In genomic region chr2:108968619-108969018, GRCh38 we compare ENCODE assay signal across 15 cellular contexts. TPM values are rescaled to one million over a fixed set of nuclear protein-coding genes. Genes with fewer than 3 reads are reported as not detected.
DNase-seq lines count a peak whose midpoint lies in the region; ATAC-seq and TF ChIP-seq lines count a peak whose summit lies in the region.
"Had no signal": no experiment of that assay in that cellular context is flagged by ENCODE, and none has a peak within 500 bp of the region (broad histone marks: within the 10 kb centered on the region; RNA-seq: fewer than 3 reads in every experiment).

No MANE protein-coding gene starts in this region.

- no peak overlapping the region for H3K4me3 ChIP-seq in upper lobe of right lung
- H3K4me3 ChIP-seq in esophagus muscularis mucosa, result no peak overlapping the region
- H3K4me3 ChIP-seq: adrenal gland, HAP-1, lung had no signal

- no peaks in the 10 kb centered on the region for H3K36me3 Mint-ChIP-seq in activated naive CD4-positive, alpha-beta T cell treated with anti-CD3 and anti-CD28 coated beads, Interleukin-2, amount 50 U/mL, for 72 hours
- H3K36me3 Mint-ChIP-seq in T-cell, result peaks cover 4% of the 10 kb centered on the region

- peak; percentile 42 to 44 for ATAC-seq in activated naive CD4-positive, alpha-beta T cell treated with anti-CD3 and anti-CD28 coated beads, Interleukin-2, amount 50 U/mL, for 72 hours
- no peak for ATAC-seq in T-cell (replicated peaks in 1 of 4)
- ATAC-seq in upper lobe of right lung, result peak; percentile 67
- no peak for ATAC-seq in HG03175 (IDR thresholded peaks at IDR 0.05; ENCODE audit: unreplicated experiment)
- ATAC-seq in GM18907 (IDR thresholded peaks at IDR 0.05; ENCODE audit: unreplicated experiment), result no peak

- H3K27me3 ChIP-seq in upper lobe of right lung (no peaks in the 10 kb centered on the region), esophagus muscularis mucosa (peaks cover 0 to 4% (median 0%) of the 10 kb centered on the region in 4 donors)
- H3K27me3 ChIP-seq: adrenal gland had no signal

- intact Hi-C loops in upper lobe of right lung (cut with DNase I), result no loop called here
- intact Hi-C loops in esophagus muscularis mucosa (cut with DNase I), result no loop called here

- peaks cover 88 to 92% (median 90%) of the 10 kb centered on the region in 3 donors for H3K4me1 Mint-ChIP-seq in T-cell

- 66% methylated on average over 4 of the region's 4 CpGs for WGBS in esophagus muscularis mucosa

- no peaks in the 10 kb centered on the region for H3K4me1 ChIP-seq in upper lobe of right lung
- H3K4me1 ChIP-seq in esophagus muscularis mucosa, result no peaks in the 10 kb centered on the region
- H3K4me1 ChIP-seq: adrenal gland, HAP-1 had no signal

- TF ChIP-seq CTCF in upper lobe of right lung (IDR thresholded peaks at IDR 0.05), result no peak
- no peak for TF ChIP-seq CTCF in esophagus muscularis mucosa (IDR thresholded peaks at IDR 0.05)

- H3K36me3 ChIP-seq in upper lobe of right lung (no peaks in the 10 kb centered on the region), esophagus muscularis mucosa (no peaks in the 10 kb centered on the region)
- H3K36me3 ChIP-seq: adrenal gland, HAP-1 had no signal

- H3K9me3 Mint-ChIP-seq in activated naive CD4-positive, alpha-beta T cell treated with anti-CD3 and anti-CD28 coated beads, Interleukin-2, amount 50 U/mL, for 72 hours, result no peaks in the 10 kb centered on the region
- H3K9me3 Mint-ChIP-seq in T-cell, result no peaks in the 10 kb centered on the region

- H3K27me3 Mint-ChIP-seq in T-cell, result no peaks in the 10 kb centered on the region

- CTCF ChIA-PET in T-cell (lab: Charles Lee), result no interaction called here

- H3K27ac Mint-ChIP-seq in activated naive CD4-positive, alpha-beta T cell treated with anti-CD3 and anti-CD28 coated beads, Interleukin-2, amount 50 U/mL, for 72 hours, result no peak overlapping the region
- peak overlapping the region; percentile 36 to 93 for H3K27ac Mint-ChIP-seq in T-cell

- no peak for DNase-seq in activated naive CD4-positive, alpha-beta T cell treated with anti-CD3 and anti-CD28 coated beads, Interleukin-2, amount 50 U/mL, for 72 hours (ENCODE audit: low spot score in 2 of 2)
- no peak for DNase-seq in activated naive CD4-positive, alpha-beta T cell treated with Interleukin-2 at 50 U/mL for 16 hours
- DNase-seq in T-cell (no peak), islet precursor cell (peak; percentile 60), upper lobe of right lung (no peak), esophagus muscularis mucosa (ENCODE audit: extremely low spot score) (no peak)
- DNase-seq: adrenal gland, AML-193, NCI-H1694, occipital lobe had no signal

- POLR2A ChIA-PET in T-cell (lab: Charles Lee), result interaction anchor here in 1 of 2 donors (0.6 to 1.0 kb wide), 2 partner anchors 64 to 155 kb away, joined by 4 read pairs; no protein-coding TSS in a partner anchor

- H3K9me3 ChIP-seq in upper lobe of right lung (no peaks in the 10 kb centered on the region), esophagus muscularis mucosa (no peaks in the 10 kb centered on the region)
- H3K9me3 ChIP-seq: adrenal gland, HAP-1 had no signal

- no peak overlapping the region for H3K27ac ChIP-seq in upper lobe of right lung
- H3K27ac ChIP-seq in esophagus muscularis mucosa (replicated peaks in 1 of 4), result no peak overlapping the region
- H3K27ac ChIP-seq: adrenal gland had no signal

- TF ChIP-seq POLR2A in esophagus muscularis mucosa (IDR thresholded peaks at IDR 0.05; ENCODE audit: low read depth), result no peak

- H3K4me3 Mint-ChIP-seq in T-cell, result peak overlapping the region in 1 of 3 donors; percentile 26

- TF ChIP-seq EP300 in esophagus muscularis mucosa (IDR thresholded peaks at IDR 0.05), result no peak

RNA-seq across cellular contexts. Expression of gene EDAR, which starts 20.4 kb away (rescaled TPM):
- total RNA-seq in activated naive CD4-positive, alpha-beta T cell treated with anti-CD3 and anti-CD28 coated beads, Interleukin-2, amount 50 U/mL, for 72 hours, result under 1 TPM; 0.43 to 0.46 TPM
- 10 to 100 TPM in 1 of 5 donors, 1 to 10 TPM in 4; 5.2 to 15.6 (median 7.4) TPM for total RNA-seq in T-cell
- 0.20 TPM for total RNA-seq in upper lobe of right lung
- total RNA-seq in esophagus muscularis mucosa, result not detected
- total RNA-seq: adrenal gland, glomerular endothelial cell, occipital lobe had no signal

Comparison
In these comparisons a context has a peak if more than half of its experiments do, and no peak if none do; other contexts are left out.
1. ATAC-seq: peak in activated naive CD4-positive, alpha-beta T cell treated with anti-CD3 and anti-CD28 coated beads, Interleukin-2, amount 50 U/mL, for 72 hours (2 of 2) and upper lobe of right lung (single experiment); none in T-cell (0 of 4), HG03175 (single experiment) and GM18907 (single experiment).
2. H3K27ac Mint-ChIP-seq: peak in T-cell (2 of 2); none in activated naive CD4-positive, alpha-beta T cell treated with anti-CD3 and anti-CD28 coated beads, Interleukin-2, amount 50 U/mL, for 72 hours (0 of 2).